1 cellular context compared by ENCODE assay signal in the genomic region with DNA sequence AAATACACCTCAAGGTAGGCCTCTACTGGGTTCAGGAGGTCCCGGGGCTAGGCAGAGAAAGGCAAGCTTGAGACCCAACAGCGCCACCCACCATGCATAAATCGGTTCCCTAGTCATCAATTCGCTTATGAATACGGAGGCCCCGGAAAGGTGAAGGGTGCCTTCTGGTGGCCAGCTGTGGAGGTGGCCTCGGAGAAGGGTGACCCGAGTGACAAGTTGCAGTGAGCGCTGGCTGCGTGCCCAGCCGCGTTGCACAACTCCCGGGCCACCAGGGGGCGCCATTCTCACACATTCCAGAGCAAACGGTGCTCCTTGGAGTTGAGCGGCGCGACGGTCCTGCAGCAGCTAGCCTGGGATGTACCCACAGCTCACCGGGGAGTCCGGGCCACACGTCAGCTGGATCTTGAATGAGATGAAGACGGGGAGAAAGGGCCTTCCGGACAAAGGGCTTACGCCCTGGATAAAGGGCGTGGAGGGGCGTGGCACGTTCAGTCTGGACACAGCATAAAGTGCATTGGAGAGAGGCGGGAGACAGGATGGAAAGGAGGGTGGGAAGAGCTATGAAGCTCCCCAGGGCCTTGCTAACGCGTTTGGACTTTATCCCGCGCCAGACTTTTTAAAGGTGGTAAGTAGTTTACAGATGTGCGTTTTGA.
TF ChIP-seq lines count a peak whose summit lies in the region.

No MANE protein-coding gene starts in this region.

TF ChIP-seq in HEK293, 187 proteins besides CTCF, POLR2A, EP300 and RAD21 (continued from another document and continues in another):
- TF ChIP-seq ZNF843 (tag by site-specific recombination; IDR thresholded peaks at IDR 0.05) (no peak), ZSCAN4 (tag by site-specific recombination; IDR thresholded peaks at IDR 0.05) (peak; percentile 45), TRIM28 (IDR thresholded peaks at IDR 0.05; ENCODE audit: borderline replicate concordance, low read length) (0 out of 2 replicates have a peak, but pooled peaks have one; percentile 40), ZXDB (tag by site-specific recombination; IDR thresholded peaks at IDR 0.05) (0 out of 2 replicates have a peak, but pooled peaks have one; percentile 54), ZNF777 (tag by site-specific recombination; IDR thresholded peaks at IDR 0.05; ENCODE audit: borderline replicate concordance) (no peak), ZNF514 (tag by site-specific recombination; IDR thresholded peaks at IDR 0.05) (no peak), ZNF221 (tag by site-specific recombination; IDR thresholded peaks at IDR 0.05; ENCODE audit: borderline replicate concordance) (0 out of 2 replicates have a peak, but pooled peaks have one; percentile 54), ZNF140 (tag by site-specific recombination; IDR thresholded peaks at IDR 0.05) (no peak), SP3 (tag by site-specific recombination; IDR thresholded peaks at IDR 0.05) (peak; percentile 92), ZNF350 (tag by site-specific recombination; IDR thresholded peaks at IDR 0.05) (no peak), SALL2 (tag by site-specific recombination; IDR thresholded peaks at IDR 0.05; ENCODE audit: borderline replicate concordance) (no peak), ZNF677 (tag by site-specific recombination; IDR thresholded peaks at IDR 0.05) (no peak), ZNF510 (tag by site-specific recombination; IDR thresholded peaks at IDR 0.05; ENCODE audit: insufficient replicate concordance) (no peak), ZBTB26 (tag by site-specific recombination; optimal IDR thresholded peaks at IDR 0.05) (peak; percentile 22), ZNF544 (tag by site-specific recombination; IDR thresholded peaks at IDR 0.05) (0 out of 2 replicates have a peak, but pooled peaks have one; percentile 27), ZBTB10 (tag by site-specific recombination; IDR thresholded peaks at IDR 0.05) (peak; percentile 25; the same call in 1 of the 2 replicates), ZNF24 (tag by site-specific recombination; IDR thresholded peaks at IDR 0.05) (peak; percentile 82; the same call in 1 of the 2 replicates), ZNF184 (tag by site-specific recombination; IDR thresholded peaks at IDR 0.05) (peak; percentile 72; the same call in 1 of the 2 replicates), ZNF146 (tag by site-specific recombination; IDR thresholded peaks at IDR 0.05) (no peak), PRDM6 (tag by site-specific recombination; IDR thresholded peaks at IDR 0.05) (no peak), TSHZ1 (tag by site-specific recombination; IDR thresholded peaks at IDR 0.05; ENCODE audit: borderline replicate concordance) (no peak), ZNF629 (tag by site-specific recombination; IDR thresholded peaks at IDR 0.05) (peak; percentile 82), ZSCAN18 (tag by site-specific recombination; IDR thresholded peaks at IDR 0.05) (no peak), ZEB2 (tag by site-specific recombination; IDR thresholded peaks at IDR 0.05) (peak; percentile 89), ZNF2 (tag by site-specific recombination; IDR thresholded peaks at IDR 0.05) (peak; percentile 81), ZNF121 (tag by site-specific recombination; IDR thresholded peaks at IDR 0.05) (no peak)
- TF ChIP-seq, protein P1, sequence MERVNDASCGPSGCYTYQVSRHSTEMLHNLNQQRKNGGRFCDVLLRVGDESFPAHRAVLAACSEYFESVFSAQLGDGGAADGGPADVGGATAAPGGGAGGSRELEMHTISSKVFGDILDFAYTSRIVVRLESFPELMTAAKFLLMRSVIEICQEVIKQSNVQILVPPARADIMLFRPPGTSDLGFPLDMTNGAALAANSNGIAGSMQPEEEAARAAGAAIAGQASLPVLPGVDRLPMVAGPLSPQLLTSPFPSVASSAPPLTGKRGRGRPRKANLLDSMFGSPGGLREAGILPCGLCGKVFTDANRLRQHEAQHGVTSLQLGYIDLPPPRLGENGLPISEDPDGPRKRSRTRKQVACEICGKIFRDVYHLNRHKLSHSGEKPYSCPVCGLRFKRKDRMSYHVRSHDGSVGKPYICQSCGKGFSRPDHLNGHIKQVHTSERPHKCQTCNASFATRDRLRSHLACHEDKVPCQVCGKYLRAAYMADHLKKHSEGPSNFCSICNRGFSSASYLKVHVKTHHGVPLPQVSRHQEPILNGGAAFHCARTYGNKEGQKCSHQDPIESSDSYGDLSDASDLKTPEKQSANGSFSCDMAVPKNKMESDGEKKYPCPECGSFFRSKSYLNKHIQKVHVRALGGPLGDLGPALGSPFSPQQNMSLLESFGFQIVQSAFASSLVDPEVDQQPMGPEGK (tag by site-specific recombination; IDR thresholded peaks at IDR 0.05): peak; percentile 25; the same call in 1 of the 2 replicates
- TF ChIP-seq, protein P2, sequence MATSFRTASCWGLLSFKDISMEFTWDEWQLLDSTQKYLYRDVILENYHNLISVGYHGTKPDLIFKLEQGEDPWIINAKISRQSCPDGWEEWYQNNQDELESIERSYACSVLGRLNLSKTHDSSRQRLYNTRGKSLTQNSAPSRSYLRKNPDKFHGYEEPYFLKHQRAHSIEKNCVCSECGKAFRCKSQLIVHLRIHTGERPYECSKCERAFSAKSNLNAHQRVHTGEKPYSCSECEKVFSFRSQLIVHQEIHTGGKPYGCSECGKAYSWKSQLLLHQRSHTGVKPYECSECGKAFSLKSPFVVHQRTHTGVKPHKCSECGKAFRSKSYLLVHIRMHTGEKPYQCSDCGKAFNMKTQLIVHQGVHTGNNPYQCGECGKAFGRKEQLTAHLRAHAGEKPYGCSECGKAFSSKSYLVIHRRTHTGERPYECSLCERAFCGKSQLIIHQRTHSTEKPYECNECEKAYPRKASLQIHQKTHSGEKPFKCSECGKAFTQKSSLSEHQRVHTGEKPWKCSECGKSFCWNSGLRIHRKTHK (tag by site-specific recombination; IDR thresholded peaks at IDR 0.05): no peak
- TF ChIP-seq, protein P3, sequence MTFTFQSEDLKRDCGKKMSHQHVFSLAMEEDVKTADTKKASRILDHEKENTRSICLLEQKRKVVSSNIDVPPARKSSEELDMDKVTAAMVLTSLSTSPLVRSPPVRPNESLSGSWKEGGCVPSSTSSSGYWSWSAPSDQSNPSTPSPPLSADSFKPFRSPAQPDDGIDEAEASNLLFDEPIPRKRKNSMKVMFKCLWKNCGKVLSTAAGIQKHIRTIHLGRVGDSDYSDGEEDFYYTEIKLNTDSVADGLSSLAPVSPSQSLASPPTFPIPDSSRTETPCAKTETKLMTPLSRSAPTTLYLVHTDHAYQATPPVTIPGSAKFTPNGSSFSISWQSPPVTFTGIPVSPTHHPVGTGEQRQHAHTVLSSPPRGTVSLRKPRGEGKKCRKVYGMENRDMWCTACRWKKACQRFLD (tag by site-specific recombination; IDR thresholded peaks at IDR 0.05): no peak
- TF ChIP-seq, protein P4, sequence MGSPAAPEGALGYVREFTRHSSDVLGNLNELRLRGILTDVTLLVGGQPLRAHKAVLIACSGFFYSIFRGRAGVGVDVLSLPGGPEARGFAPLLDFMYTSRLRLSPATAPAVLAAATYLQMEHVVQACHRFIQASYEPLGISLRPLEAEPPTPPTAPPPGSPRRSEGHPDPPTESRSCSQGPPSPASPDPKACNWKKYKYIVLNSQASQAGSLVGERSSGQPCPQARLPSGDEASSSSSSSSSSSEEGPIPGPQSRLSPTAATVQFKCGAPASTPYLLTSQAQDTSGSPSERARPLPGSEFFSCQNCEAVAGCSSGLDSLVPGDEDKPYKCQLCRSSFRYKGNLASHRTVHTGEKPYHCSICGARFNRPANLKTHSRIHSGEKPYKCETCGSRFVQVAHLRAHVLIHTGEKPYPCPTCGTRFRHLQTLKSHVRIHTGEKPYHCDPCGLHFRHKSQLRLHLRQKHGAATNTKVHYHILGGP (tag by site-specific recombination; IDR thresholded peaks at IDR 0.05): no peak
- TF ChIP-seq, protein P5, sequence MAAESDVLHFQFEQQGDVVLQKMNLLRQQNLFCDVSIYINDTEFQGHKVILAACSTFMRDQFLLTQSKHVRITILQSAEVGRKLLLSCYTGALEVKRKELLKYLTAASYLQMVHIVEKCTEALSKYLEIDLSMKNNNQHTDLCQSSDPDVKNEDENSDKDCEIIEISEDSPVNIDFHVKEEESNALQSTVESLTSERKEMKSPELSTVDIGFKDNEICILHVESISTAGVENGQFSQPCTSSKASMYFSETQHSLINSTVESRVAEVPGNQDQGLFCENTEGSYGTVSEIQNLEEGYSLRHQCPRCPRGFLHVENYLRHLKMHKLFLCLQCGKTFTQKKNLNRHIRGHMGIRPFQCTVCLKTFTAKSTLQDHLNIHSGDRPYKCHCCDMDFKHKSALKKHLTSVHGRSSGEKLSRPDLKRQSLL (tag by site-specific recombination; IDR thresholded peaks at IDR 0.05): no peak
